Comparison of ENCODE assay signal across 19 cellular contexts in the genomic region with DNA sequence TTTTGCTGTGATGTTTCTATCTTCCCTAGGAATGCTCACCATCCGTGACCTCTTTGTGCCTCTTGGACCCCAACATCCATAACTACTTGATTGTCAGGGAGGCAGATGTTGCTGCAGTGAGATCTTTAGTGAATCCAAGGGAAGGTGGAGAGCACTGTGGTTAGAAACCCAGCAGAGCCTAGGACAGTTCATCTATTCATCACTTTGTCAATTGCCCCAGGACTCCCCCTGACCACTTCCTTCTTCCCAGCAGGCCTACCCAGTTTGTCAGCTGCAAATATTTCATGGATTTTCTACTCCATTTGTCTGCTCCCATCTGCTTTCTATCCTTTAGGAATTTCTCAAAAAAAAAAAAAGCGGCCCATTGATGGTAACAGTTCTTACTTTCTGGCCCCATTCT.
"Had no signal": no experiment of that assay in that cellular context is flagged by ENCODE, and none has a peak within 500 bp of the region (broad histone marks: within the 10 kb centered on the region; RNA-seq: fewer than 3 reads in every experiment).

No MANE protein-coding gene starts in this region.

- H3K9me3 ChIP-seq: ascending aorta had no signal

- H3K4me3 ChIP-seq: ascending aorta, cardiac muscle cell had no signal

- DNase-seq: activated CD4-positive, alpha-beta memory T cell treated with anti-CD3 and anti-CD28 coated beads for 36 hours; activated CD4-positive, alpha-beta T cell treated with anti-CD3 and anti-CD28 coated beads, Interleukin-2, amount 10 ng/mL, durations not matched to agents 7 days and 5 days; activated CD4-positive, CD25-positive, alpha-beta regulatory T cell; activated CD8-positive, alpha-beta memory T cell treated with anti-CD3 and anti-CD28 coated beads for 24 hours; activated effector memory CD4-positive, alpha-beta T cell treated with anti-CD3 and anti-CD28 coated beads, Interleukin-2, amount 50 U/mL, for 16 hours; activated naive CD4-positive, alpha-beta T cell treated with Interleukin-2 at 50 U/mL for 16 hours; activated naive CD8-positive, alpha-beta T cell treated with anti-CD3 and anti-CD28 coated beads, Interleukin-2, amount 50 U/mL, for 24 hours; activated T-cell treated with anti-CD3 and anti-CD28 coated beads, Interleukin-2, amount 50 U/mL, for 4 hours; amniotic stem cell; brain microvascular endothelial cell; NCI-H1105 treated with DMSO at 0.1 percent for 48 hours; NCI-H1436 treated with DMSO at 0.1 percent for 48 hours; NCI-H187; NCI-H2081; NCI-H510A treated with DMSO at 0.1 percent for 48 hours; NCI-H69; RPMI8226 had no signal

- H3K36me3 ChIP-seq: ascending aorta, brain microvascular endothelial cell, cardiac muscle cell had no signal

- H3K27ac ChIP-seq: ascending aorta, brain microvascular endothelial cell, cardiac muscle cell had no signal

- H3K4me1 ChIP-seq: ascending aorta had no signal

- H3K27me3 ChIP-seq: ascending aorta, brain microvascular endothelial cell, cardiac muscle cell had no signal
